ENCODE assay signal across 10 cellular contexts in genomic region chr1:84632975-84633427, GRCh38. TPM values are rescaled to one million over a fixed set of nuclear protein-coding genes. Genes with fewer than 3 reads are reported as not detected.
A peak's percentile ranks its signal among the peaks of the same experiment; 100 is the strongest.
DNase-seq lines count a peak whose midpoint lies in the region; ATAC-seq and TF ChIP-seq lines count a peak whose summit lies in the region.
"Had no signal": no experiment of that assay in that cellular context is flagged by ENCODE, and none has a peak within 500 bp of the region (broad histone marks: within the 10 kb centered on the region; RNA-seq: fewer than 3 reads in every experiment).

No MANE protein-coding gene starts in this region.

- no peaks in the 10 kb centered on the region for H3K9me3 ChIP-seq in PC-3 (ENCODE audit: low read length)
- H3K9me3 ChIP-seq in transverse colon = no peaks in the 10 kb centered on the region
- H3K9me3 ChIP-seq in naive thymus-derived CD4-positive, alpha-beta T cell (ENCODE audit: control insufficient read depth in 2 of 3, low read length in 3 of 3) = no peaks in the 10 kb centered on the region

- intact Hi-C loops in activated CD8-positive, alpha-beta T cell treated with anti-CD3 and anti-CD28 coated beads for 36 hours (cut with micrococcal nuclease) = no loop called here
- intact Hi-C loops in PC-3 (cut with micrococcal nuclease) (no loop called here), transverse colon (cut with DNase I; ENCODE audit: low total_unique reads) (no loop called here), dorsolateral prefrontal cortex (cut with DNase I) (no loop called here)
- intact Hi-C loops in naive thymus-derived CD4-positive, alpha-beta T cell (cut with micrococcal nuclease) = no loop called here

- H2AFZ ChIP-seq in PC-3 (ENCODE audit: low read length) = no peak overlapping the region

- H3K27ac ChIP-seq in PC-3 (ENCODE audit: low read length) (peak overlapping the region; percentile 51), transverse colon (peak overlapping the region in 3 of 4 donors; percentile 51 to 60 (median 60)), dorsolateral prefrontal cortex (no peak overlapping the region)
- H3K27ac ChIP-seq in naive thymus-derived CD4-positive, alpha-beta T cell (ENCODE audit: low read depth, low read length) = no peak overlapping the region

- H3K27me3 Mint-ChIP-seq in activated CD8-positive, alpha-beta T cell treated with anti-CD3 and anti-CD28 coated beads for 36 hours = peaks cover 4% of the 10 kb centered on the region
- H3K27me3 Mint-ChIP-seq in activated CD8-positive, alpha-beta T cell treated with anti-CD3 and anti-CD28 coated beads, Interleukin-2, amount 10 ng/mL, durations not matched to agents 7 days and 5 days (ENCODE audit: low read depth) = peaks cover 11% of the 10 kb centered on the region
- H3K27me3 Mint-ChIP-seq in naive thymus-derived CD4-positive, alpha-beta T cell = peaks cover 0 to 11% (median 7%) of the 10 kb centered on the region in 5 donors
- H3K27me3 Mint-ChIP-seq: brain had no signal

- H3K27ac Mint-ChIP-seq in activated CD8-positive, alpha-beta T cell treated with anti-CD3 and anti-CD28 coated beads for 36 hours = no peak overlapping the region
- no peak overlapping the region for H3K27ac Mint-ChIP-seq in activated CD8-positive, alpha-beta T cell treated with anti-CD3 and anti-CD28 coated beads, Interleukin-2, amount 10 ng/mL, durations not matched to agents 7 days and 5 days
- no peak overlapping the region for H3K27ac Mint-ChIP-seq in naive thymus-derived CD4-positive, alpha-beta T cell

- in situ Hi-C loops in transverse colon (cut with MboI; ENCODE audit: low pct_ligation_motif_present in 1 of 4, low pct_unique_long_range_greater_than_20kb in 1 of 4, low sequenced_read_pairs in 3 of 4) = loop anchor here in 1 of 4 donors (25.0 kb wide), 1 partner anchor 304 kb away; no protein-coding TSS in a partner anchor

- H3F3A ChIP-seq in PC-3 (ENCODE audit: low read length, unreplicated experiment) = peaks cover 6% of the 10 kb centered on the region

- no peaks in the 10 kb centered on the region for H3K79me2 ChIP-seq in PC-3 (ENCODE audit: low read length)

- POLR2A ChIA-PET in activated CD8-positive, alpha-beta T cell treated with anti-CD3 and anti-CD28 coated beads for 36 hours (lab: Charles Lee) = no interaction called here
- POLR2A ChIA-PET in activated CD8-positive, alpha-beta T cell treated with anti-CD3 and anti-CD28 coated beads, Interleukin-2, amount 10 ng/mL, durations not matched to agents 7 days and 5 days (lab: Charles Lee) = no interaction called here
- POLR2A ChIA-PET in PC-3 (lab: Charles Lee; ENCODE audit: unreplicated experiment) = interaction anchor here (0.6 kb wide), 1 partner anchor 184 kb away, joined by 3 read pairs; no protein-coding TSS in a partner anchor
- POLR2A ChIA-PET in naive thymus-derived CD4-positive, alpha-beta T cell (lab: Charles Lee) = interaction anchor here (0.6 kb wide), 1 partner anchor 110 kb away, joined by 3 read pairs; no protein-coding TSS in a partner anchor

- H3K9me3 Mint-ChIP-seq in activated CD8-positive, alpha-beta T cell treated with anti-CD3 and anti-CD28 coated beads for 36 hours = no peaks in the 10 kb centered on the region
- H3K9me3 Mint-ChIP-seq in activated CD8-positive, alpha-beta T cell treated with anti-CD3 and anti-CD28 coated beads, Interleukin-2, amount 10 ng/mL, durations not matched to agents 7 days and 5 days (ENCODE audit: insufficient read depth) = no peaks in the 10 kb centered on the region
- H3K9me3 Mint-ChIP-seq in naive thymus-derived CD4-positive, alpha-beta T cell = no peaks in the 10 kb centered on the region

- no peaks in the 10 kb centered on the region for H3K9me2 ChIP-seq in PC-3 (replicated peaks; ENCODE audit: low read length)

- TF ChIP-seq POLR2A in transverse colon (IDR thresholded peaks at IDR 0.05) = no peak

- no TSS peak for BruUV-seq in PC-3 (replicated peaks; lab: Mats Ljungman, UMichigan)

- no peak overlapping the region for H3K9ac ChIP-seq in PC-3 (ENCODE audit: low read length)

- H3K4me1 Mint-ChIP-seq in activated CD8-positive, alpha-beta T cell treated with anti-CD3 and anti-CD28 coated beads for 36 hours (ENCODE audit: low read depth) = peaks cover 9% of the 10 kb centered on the region
- peaks cover 8% of the 10 kb centered on the region for H3K4me1 Mint-ChIP-seq in activated CD8-positive, alpha-beta T cell treated with anti-CD3 and anti-CD28 coated beads, Interleukin-2, amount 10 ng/mL, durations not matched to agents 7 days and 5 days (ENCODE audit: low read depth)
- peaks cover 0 to 8% (median 0%) of the 10 kb centered on the region in 7 donors for H3K4me1 Mint-ChIP-seq in naive thymus-derived CD4-positive, alpha-beta T cell

- CTCF ChIA-PET in activated CD8-positive, alpha-beta T cell treated with anti-CD3 and anti-CD28 coated beads for 36 hours (lab: Charles Lee) = interaction anchor here (1.0 to 1.7 kb wide), 2 partner anchors 121 to 129 kb away, joined by 4 read pairs; no protein-coding TSS in a partner anchor
- CTCF ChIA-PET in activated CD8-positive, alpha-beta T cell treated with anti-CD3 and anti-CD28 coated beads, Interleukin-2, amount 10 ng/mL, durations not matched to agents 7 days and 5 days (lab: Charles Lee) = no interaction called here
- CTCF ChIA-PET in PC-3 (lab: Charles Lee) = interaction anchor here (0.5 kb wide), 1 partner anchor 727 kb away, joined by 3 read pairs; no protein-coding TSS in a partner anchor
- CTCF ChIA-PET in naive thymus-derived CD4-positive, alpha-beta T cell (lab: Charles Lee) = no interaction called here

- TF ChIP-seq CTCF in activated CD8-positive, alpha-beta T cell treated with anti-CD3 and anti-CD28 coated beads for 36 hours (IDR thresholded peaks at IDR 0.05) = no peak
- TF ChIP-seq CTCF in PC-3 (conservative IDR thresholded peaks at IDR 0.05; ENCODE audit: low read depth, low read length) = no peak
- TF ChIP-seq CTCF in transverse colon (IDR thresholded peaks at IDR 0.05) = peak in 1 of 5 experiments; percentile 20
- no peak for TF ChIP-seq CTCF in dorsolateral prefrontal cortex (IDR thresholded peaks at IDR 0.05 in 54 of 56, conservative IDR thresholded peaks at IDR 0.05 in 2 of 56; ENCODE audit: low read depth in 1 of 56, partially characterized antibody in 56 of 56)

- TF ChIP-seq EP300 in transverse colon (IDR thresholded peaks at IDR 0.05; ENCODE audit: low read depth) = no peak

- H3K27me3 ChIP-seq in PC-3 (ENCODE audit: low read length) (no peaks in the 10 kb centered on the region), transverse colon (no peaks in the 10 kb centered on the region), dorsolateral prefrontal cortex (no peaks in the 10 kb centered on the region)
- H3K27me3 ChIP-seq in naive thymus-derived CD4-positive, alpha-beta T cell (ENCODE audit: control insufficient read depth in 2 of 2, insufficient read depth in 2 of 2, low read length in 2 of 2) = no peaks in the 10 kb centered on the region

- 20 to 38% methylated on average over 1 of the region's 1 CpG for WGBS in transverse colon (ENCODE audit: low coverage in 1 of 2), 2 donors

- no peaks in the 10 kb centered on the region for H3K36me3 Mint-ChIP-seq in activated CD8-positive, alpha-beta T cell treated with anti-CD3 and anti-CD28 coated beads for 36 hours (ENCODE audit: low read depth)
- no peaks in the 10 kb centered on the region for H3K36me3 Mint-ChIP-seq in activated CD8-positive, alpha-beta T cell treated with anti-CD3 and anti-CD28 coated beads, Interleukin-2, amount 10 ng/mL, durations not matched to agents 7 days and 5 days (ENCODE audit: low read depth)
- H3K36me3 Mint-ChIP-seq in naive thymus-derived CD4-positive, alpha-beta T cell = no peaks in the 10 kb centered on the region
- H3K36me3 Mint-ChIP-seq: brain had no signal

- H3K4me3 Mint-ChIP-seq in activated CD8-positive, alpha-beta T cell treated with anti-CD3 and anti-CD28 coated beads for 36 hours = no peak overlapping the region
- H3K4me3 Mint-ChIP-seq in activated CD8-positive, alpha-beta T cell treated with anti-CD3 and anti-CD28 coated beads, Interleukin-2, amount 10 ng/mL, durations not matched to agents 7 days and 5 days = no peak overlapping the region
- H3K4me3 Mint-ChIP-seq in naive thymus-derived CD4-positive, alpha-beta T cell = no peak overlapping the region

- DNase-seq in activated CD8-positive, alpha-beta T cell treated with anti-CD3 and anti-CD28 coated beads for 36 hours = peak; percentile 25
- no peak for DNase-seq in activated CD8-positive, alpha-beta T cell treated with anti-CD3 and anti-CD28 coated beads, Interleukin-2, amount 10 ng/mL, durations not matched to agents 7 days and 5 days
- peak; percentile 90 for DNase-seq in PC-3
- DNase-seq in fibroblast of the conjunctiva (ENCODE audit: low read depth) = peak; percentile 37
- peak; percentile 10 for DNase-seq in transverse colon
- DNase-seq in dorsolateral prefrontal cortex = no peak
- DNase-seq in naive thymus-derived CD4-positive, alpha-beta T cell = no peak
- DNase-seq in occipital lobe (lab: John Stamatoyannopoulos, UW) = no peak
- DNase-seq: posterior cingulate gyrus had no signal

- H3K36me3 ChIP-seq in PC-3 (ENCODE audit: low read depth, low read length) = no peaks in the 10 kb centered on the region
- no peaks in the 10 kb centered on the region for H3K36me3 ChIP-seq in transverse colon
- H3K36me3 ChIP-seq in naive thymus-derived CD4-positive, alpha-beta T cell (ENCODE audit: control insufficient read depth in 2 of 3, insufficient read depth in 3 of 3, low read length in 3 of 3) = no peaks in the 10 kb centered on the region

- ATAC-seq in activated CD8-positive, alpha-beta T cell treated with anti-CD3 and anti-CD28 coated beads for 36 hours = peak; percentile 78
- no peak for ATAC-seq in activated CD8-positive, alpha-beta T cell treated with anti-CD3 and anti-CD28 coated beads, Interleukin-2, amount 10 ng/mL, durations not matched to agents 7 days and 5 days
- peak; percentile 93 for ATAC-seq in PC-3
- ATAC-seq in naive thymus-derived CD4-positive, alpha-beta T cell = no peak

- H3K4me1 ChIP-seq in PC-3 (ENCODE audit: insufficient read depth, low read length) = peaks cover 37% of the 10 kb centered on the region
- H3K4me1 ChIP-seq in transverse colon = peaks cover 3 to 22% (median 9%) of the 10 kb centered on the region in 4 donors
- H3K4me1 ChIP-seq in naive thymus-derived CD4-positive, alpha-beta T cell (ENCODE audit: control insufficient read depth in 2 of 2, insufficient read depth in 2 of 2, low read length in 2 of 2) = no peaks in the 10 kb centered on the region

- H3K4me3 ChIP-seq in PC-3 (ENCODE audit: low read length) (no peak overlapping the region), transverse colon (no peak overlapping the region), dorsolateral prefrontal cortex (no peak overlapping the region)
- H3K4me3 ChIP-seq in naive thymus-derived CD4-positive, alpha-beta T cell (ENCODE audit: low read length) = no peak overlapping the region

- no peaks in the 10 kb centered on the region for H4K20me1 ChIP-seq in PC-3 (ENCODE audit: low read length)

- peak overlapping the region; percentile 55 for H3K4me2 ChIP-seq in PC-3 (ENCODE audit: low read length)

RNA-seq across cellular contexts. Expression of gene SSX2IP, which starts 57.3 kb away (rescaled TPM):
- total RNA-seq in activated CD8-positive, alpha-beta T cell treated with anti-CD3 and anti-CD28 coated beads for 36 hours = 10 to 100 TPM in 1 of 2 experiments, 1 to 10 TPM in 1; 10.0 to 12.7 TPM
- total RNA-seq in activated CD8-positive, alpha-beta T cell treated with anti-CD3 and anti-CD28 coated beads, Interleukin-2, amount 10 ng/mL, durations not matched to agents 7 days and 5 days = 10 to 100 TPM; 15.5 to 16.0 TPM
- total RNA-seq in PC-3 (2014; rRNA removed) = 22.8 and 28.0 TPM in 2 replicates
- total RNA-seq in transverse colon = 10 to 100 TPM in 3 of 4 donors, 1 to 10 TPM in 1; 7.1 to 15.2 (median 11.4) TPM
- total RNA-seq in dorsolateral prefrontal cortex = 100 to 1,000 TPM in 28 of 120 experiments, 10 to 100 TPM in 92; 27.5 to 131 (median 86.0) TPM
- total RNA-seq in naive thymus-derived CD4-positive, alpha-beta T cell = 10 to 100 TPM in 1 of 5 experiments, 1 to 10 TPM in 4; 7.5 to 13.4 (median 8.1) TPM
- polyA plus RNA-seq in naive thymus-derived CD4-positive, alpha-beta T cell = 1 to 10 TPM; 8.4 to 8.8 TPM
- 125 TPM for total RNA-seq in occipital lobe

RNA-seq across cellular contexts. Expression of gene CTBS, which starts 58.8 kb away (rescaled TPM):
- 10 to 100 TPM; 13.5 to 18.3 TPM for total RNA-seq in activated CD8-positive, alpha-beta T cell treated with anti-CD3 and anti-CD28 coated beads for 36 hours
- 10 to 100 TPM; 12.3 to 12.7 TPM for total RNA-seq in activated CD8-positive, alpha-beta T cell treated with anti-CD3 and anti-CD28 coated beads, Interleukin-2, amount 10 ng/mL, durations not matched to agents 7 days and 5 days
- total RNA-seq in PC-3 (2014; rRNA removed) (3.7 and 5.9 TPM in 2 replicates), transverse colon (10 to 100 TPM in 3 of 4 donors, 1 to 10 TPM in 1; 3.8 to 25.7 (median 16.2) TPM), dorsolateral prefrontal cortex (10 to 100 TPM in 36 of 120 experiments, 1 to 10 TPM in 84; 4.5 to 15.6 (median 8.4) TPM), occipital lobe (3.3 TPM)
- 10 to 100 TPM; 17.4 to 22.3 (median 19.0) TPM for total RNA-seq in naive thymus-derived CD4-positive, alpha-beta T cell
- 10 to 100 TPM; 13.9 to 26.2 TPM for polyA plus RNA-seq in naive thymus-derived CD4-positive, alpha-beta T cell

Comparison
In these comparisons a context has a peak if more than half of its experiments do, and no peak if none do; other contexts are left out.
1. ATAC-seq: peak in activated CD8-positive, alpha-beta T cell treated with anti-CD3 and anti-CD28 coated beads for 36 hours (single experiment) and PC-3 (single experiment); none in activated CD8-positive, alpha-beta T cell treated with anti-CD3 and anti-CD28 coated beads, Interleukin-2, amount 10 ng/mL, durations not matched to agents 7 days and 5 days (single experiment) and naive thymus-derived CD4-positive, alpha-beta T cell (single experiment).
2. DNase-seq: peak in activated CD8-positive, alpha-beta T cell treated with anti-CD3 and anti-CD28 coated beads for 36 hours (single experiment), PC-3 (single experiment), fibroblast of the conjunctiva (single experiment) and transverse colon (single experiment); none in activated CD8-positive, alpha-beta T cell treated with anti-CD3 and anti-CD28 coated beads, Interleukin-2, amount 10 ng/mL, durations not matched to agents 7 days and 5 days (single experiment), dorsolateral prefrontal cortex (0 of 10), naive thymus-derived CD4-positive, alpha-beta T cell (0 of 9) and occipital lobe (single experiment).
3. CTCF ChIA-PET loops: an anchor here in activated CD8-positive, alpha-beta T cell treated with anti-CD3 and anti-CD28 coated beads for 36 hours (1.0 to 1.7 kb wide) and PC-3 (0.5 kb wide); none called in activated CD8-positive, alpha-beta T cell treated with anti-CD3 and anti-CD28 coated beads, Interleukin-2, amount 10 ng/mL, durations not matched to agents 7 days and 5 days and naive thymus-derived CD4-positive, alpha-beta T cell.
4. H3K27ac ChIP-seq: peak in PC-3 (single experiment) and transverse colon (3 of 4); none in dorsolateral prefrontal cortex (0 of 59) and naive thymus-derived CD4-positive, alpha-beta T cell (single experiment).
5. POLR2A ChIA-PET loops: an anchor here in PC-3 (0.6 kb wide) and naive thymus-derived CD4-positive, alpha-beta T cell (0.6 kb wide); none called in activated CD8-positive, alpha-beta T cell treated with anti-CD3 and anti-CD28 coated beads for 36 hours and activated CD8-positive, alpha-beta T cell treated with anti-CD3 and anti-CD28 coated beads, Interleukin-2, amount 10 ng/mL, durations not matched to agents 7 days and 5 days.